In genomic region chr1:245306020-245306419, GRCh38 we compare ENCODE assay signal across 29 cellular contexts.
"Had no signal": no experiment of that assay in that cellular context is flagged by ENCODE, and none has a peak within 500 bp of the region (broad histone marks: within the 10 kb centered on the region; RNA-seq: fewer than 3 reads in every experiment).

No MANE protein-coding gene starts in this region.

- ATAC-seq: stimulated activated effector memory CD8-positive, alpha-beta T cell treated with anti-CD3 and anti-CD28 coated beads, Interleukin-12 subunit alpha, Interleukin-12 subunit beta, amount 100 ng/mL, for 72 hours; stimulated activated memory B cell treated with anti-CD40 and anti-IgM and Interleukin-4, amounts not matched to agents 10 μg/mL and 1 μg/mL and 100 μg/mL, for 72 hours; stimulated activated naive B cell treated with anti-CD40 and anti-IgM and Interleukin-4, amounts not matched to agents 10 μg/mL and 1 μg/mL and 100 μg/mL, for 72 hours; stimulated activated naive CD8-positive, alpha-beta T cell treated with anti-CD3 and anti-CD28 coated beads, Interleukin-15, amount 100 ng/mL, for 72 hours; stimulated activated naive CD8-positive, alpha-beta T cell treated with anti-CD3 and anti-CD28 coated beads, Interleukin-15, Interleukin-2, amounts not matched to agents 100 U/mL and 50 U/mL, for 24 hours; upper lobe of right lung had no signal

- H3K4me3 ChIP-seq: stomach, suprapubic skin, testis, thoracic aorta, thyroid gland, tibial artery, tibial nerve, transverse colon, upper lobe of left lung, upper lobe of right lung, uterus, vagina had no signal

- H3K27ac ChIP-seq: stomach, suprapubic skin, testis, thoracic aorta, thyroid gland, tibial artery, tibial nerve, transverse colon, upper lobe of left lung, upper lobe of right lung, uterus, vagina had no signal

- H3K36me3 ChIP-seq: stomach, suprapubic skin, thoracic aorta, thyroid gland, tibial artery, tibial nerve, transverse colon, upper lobe of left lung, upper lobe of right lung, uterus, vagina had no signal

- H3K4me3 Mint-ChIP-seq: stimulated activated effector memory CD8-positive, alpha-beta T cell treated with anti-CD3 and anti-CD28 coated beads, Interleukin-12 subunit alpha, Interleukin-12 subunit beta, amount 100 ng/mL, for 72 hours; stimulated activated memory B cell treated with anti-CD40 and anti-IgM and Interleukin-4, amounts not matched to agents 10 μg/mL and 1 μg/mL and 100 μg/mL, for 72 hours; stimulated activated naive B cell treated with anti-CD40 and anti-IgM and Interleukin-4, amounts not matched to agents 10 μg/mL and 1 μg/mL and 100 μg/mL, for 72 hours; stimulated activated naive CD8-positive, alpha-beta T cell treated with anti-CD3 and anti-CD28 coated beads, Interleukin-15, amount 100 ng/mL, for 72 hours; stimulated activated naive CD8-positive, alpha-beta T cell treated with anti-CD3 and anti-CD28 coated beads, Interleukin-15, Interleukin-2, amounts not matched to agents 100 ng/mL and 50 ng/mL, for 24 hours; type B pancreatic cell had no signal

- H3K36me3 Mint-ChIP-seq: stimulated activated effector memory CD8-positive, alpha-beta T cell treated with anti-CD3 and anti-CD28 coated beads, Interleukin-12 subunit alpha, Interleukin-12 subunit beta, amount 100 ng/mL, for 72 hours; stimulated activated memory B cell treated with anti-CD40 and anti-IgM and Interleukin-4, amounts not matched to agents 10 μg/mL and 1 μg/mL and 100 μg/mL, for 72 hours; stimulated activated naive B cell treated with anti-CD40 and anti-IgM and Interleukin-4, amounts not matched to agents 10 μg/mL and 1 μg/mL and 100 μg/mL, for 72 hours had no signal

- FAIRE-seq: urothelium cell line had no signal

- DNase-seq: stimulated activated CD4-positive, alpha-beta T cell treated with anti-CD3 and anti-CD28 coated beads, Interleukin-2, amount 100 ng/mL, for 48 hours; stimulated activated CD4-positive, alpha-beta T cell treated with anti-CD3 and anti-CD28 coated beads, Interleukin-4, amount 100 ng/mL, for 1 hour; stimulated activated CD4-positive, alpha-beta T cell treated with anti-CD3 and anti-CD28 coated beads, Interleukin-4, amount 100 ng/mL, for 24 hours; stimulated activated CD4-positive, alpha-beta T cell treated with anti-CD3 and anti-CD28 coated beads, Interleukin-4, amount 100 ng/mL, for 4 hours; stimulated activated CD8-positive, alpha-beta memory T cell treated with anti-CD3 and anti-CD28 coated beads, Interleukin-4, amount 100 ng/mL, for 48 hours; stimulated activated naive B cell treated with anti-CD40 and anti-IgM and Interleukin-4, amounts not matched to agents 10 μg/mL and 1 μg/mL and 100 μg/mL, for 72 hours; stimulated activated naive CD4-positive, alpha-beta T cell; stimulated activated naive CD4-positive, alpha-beta T cell treated with Interleukin-2 at 50 U/mL for 16 hours; stimulated activated naive CD8-positive, alpha-beta T cell treated with anti-CD3 and anti-CD28 coated beads, Interleukin-15, amount 100 ng/mL, for 72 hours; stimulated activated naive CD8-positive, alpha-beta T cell treated with anti-CD3 and anti-CD28 coated beads, Interleukin-15, Interleukin-2, amounts not matched to agents 100 U/mL and 50 U/mL, for 24 hours; stomach; substantia nigra; testis; thyroid gland; tibial artery; transverse colon; trophoblast cell; upper lobe of left lung; upper lobe of right lung; uterus had no signal

- H3K27me3 ChIP-seq: stomach, suprapubic skin, testis, thyroid gland, tibial artery, tibial nerve, transverse colon, upper lobe of left lung, upper lobe of right lung, uterus, vagina had no signal

- H3K9me3 ChIP-seq: stomach, suprapubic skin, testis, thoracic aorta, thyroid gland, tibial artery, tibial nerve, transverse colon, upper lobe of left lung, upper lobe of right lung, uterus, vagina had no signal

- H3K4me1 ChIP-seq: testis, tibial artery, transverse colon had no signal

- H3K27ac Mint-ChIP-seq: stimulated activated effector memory CD8-positive, alpha-beta T cell treated with anti-CD3 and anti-CD28 coated beads, Interleukin-12 subunit alpha, Interleukin-12 subunit beta, amount 100 ng/mL, for 72 hours; stimulated activated memory B cell treated with anti-CD40 and anti-IgM and Interleukin-4, amounts not matched to agents 10 μg/mL and 1 μg/mL and 100 μg/mL, for 72 hours; stimulated activated naive B cell treated with anti-CD40 and anti-IgM and Interleukin-4, amounts not matched to agents 10 μg/mL and 1 μg/mL and 100 μg/mL, for 72 hours; stimulated activated naive CD8-positive, alpha-beta T cell treated with anti-CD3 and anti-CD28 coated beads, Interleukin-15, amount 100 ng/mL, for 72 hours; stimulated activated naive CD8-positive, alpha-beta T cell treated with anti-CD3 and anti-CD28 coated beads, Interleukin-15, Interleukin-2, amounts not matched to agents 100 ng/mL and 50 ng/mL, for 24 hours; type B pancreatic cell had no signal

- H3K9me3 Mint-ChIP-seq: stimulated activated effector memory CD8-positive, alpha-beta T cell treated with anti-CD3 and anti-CD28 coated beads, Interleukin-12 subunit alpha, Interleukin-12 subunit beta, amount 100 ng/mL, for 72 hours; stimulated activated memory B cell treated with anti-CD40 and anti-IgM and Interleukin-4, amounts not matched to agents 10 μg/mL and 1 μg/mL and 100 μg/mL, for 72 hours; stimulated activated naive CD8-positive, alpha-beta T cell treated with anti-CD3 and anti-CD28 coated beads, Interleukin-15, amount 100 ng/mL, for 72 hours; stimulated activated naive CD8-positive, alpha-beta T cell treated with anti-CD3 and anti-CD28 coated beads, Interleukin-15, Interleukin-2, amounts not matched to agents 100 ng/mL and 50 ng/mL, for 24 hours had no signal
